Comparison of ENCODE assay signal across 15 cellular contexts in the genomic region with DNA sequence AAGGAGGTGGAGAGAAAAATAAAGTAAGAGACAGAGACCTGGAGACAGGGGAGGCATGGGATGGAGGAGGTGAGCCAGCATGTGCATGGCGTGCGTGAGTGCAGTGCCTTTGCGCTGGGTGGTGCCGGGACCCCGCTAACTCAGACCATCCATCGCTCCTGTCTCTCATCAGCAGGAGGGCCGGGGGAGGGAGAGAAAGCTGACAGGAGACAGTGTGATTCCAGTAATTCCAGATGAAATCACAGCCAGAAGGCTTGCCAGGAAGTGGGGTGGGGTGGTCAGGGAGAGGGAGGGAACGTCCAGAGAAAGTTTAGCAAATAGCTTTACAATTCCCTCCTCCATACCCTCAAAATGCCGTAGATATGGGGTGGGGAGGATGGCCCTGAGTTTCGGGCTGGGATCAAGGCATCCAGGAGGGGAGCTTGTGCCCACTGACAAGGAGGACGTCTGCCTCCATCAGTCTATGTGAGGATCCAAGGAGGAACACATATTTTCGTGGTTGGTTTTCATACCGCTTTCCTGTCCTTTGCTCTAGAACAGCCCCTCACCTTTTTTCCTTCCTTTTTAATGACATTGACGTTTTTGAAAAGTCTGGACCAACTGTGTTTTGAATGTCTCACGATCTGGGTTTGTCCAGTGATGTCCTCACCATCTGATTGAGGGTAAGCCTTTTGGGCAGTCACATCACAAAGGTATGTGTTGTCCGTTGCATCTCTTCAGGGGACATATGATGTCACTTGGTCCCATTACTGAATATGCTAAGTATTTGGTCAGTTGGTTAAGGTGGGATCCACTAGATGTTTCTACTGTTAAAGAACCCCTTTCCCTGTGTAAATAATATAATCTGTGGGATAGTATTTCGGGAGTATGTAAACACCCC.
DNase-seq lines count a peak whose midpoint lies in the region; ATAC-seq and TF ChIP-seq lines count a peak whose summit lies in the region.
"Had no signal": no experiment of that assay in that cellular context is flagged by ENCODE, and none has a peak within 500 bp of the region (broad histone marks: within the 10 kb centered on the region; RNA-seq: fewer than 3 reads in every experiment).

No MANE protein-coding gene starts in this region.

- peak overlapping the region; percentile 70 for H2BK12ac ChIP-seq in trophoblast cell (ENCODE audit: low read length)

- no peak overlapping the region for H3K18ac ChIP-seq in trophoblast cell (ENCODE audit: low read length)

- H3K9me3 ChIP-seq in BE2C (no peaks in the 10 kb centered on the region; the same call in 1 of the 2 replicates), adipocyte (ENCODE audit: control insufficient read depth, low read length) (peaks cover 36% of the 10 kb centered on the region), heart right ventricle (peaks cover 0 to 23% (median 3%) of the 10 kb centered on the region in 11 donors), trophoblast cell (ENCODE audit: insufficient read depth, low read depth, low read length) (no peaks in the 10 kb centered on the region)

- H3K4me3 ChIP-seq in BE2C (ENCODE audit: low read depth, low read length) (peak overlapping the region; percentile 9; the same call in 1 of the 2 replicates), adipocyte (ENCODE audit: low read length) (peak overlapping the region; percentile 14), heart right ventricle (no peak overlapping the region), trophoblast cell (ENCODE audit: low read depth, low read length) (no peak overlapping the region)
- H3K4me3 ChIP-seq: K562 had no signal

- 28 to 31% methylated on average over 17 of the region's 17 CpGs for WGBS in heart right ventricle, 2 donors
- WGBS in trophoblast cell (ENCODE audit: extremely low coverage, insufficient coverage, insufficient read length) = no CpG with 5 or more reads among the region's 17 CpGs

- no peak overlapping the region for H3K4me3 Mint-ChIP-seq in activated T-cell treated with anti-CD3 and anti-CD28 coated beads, Interleukin-2, amount 50 U/mL, for 4 hours
- H3K4me3 Mint-ChIP-seq: brain; natural killer cell treated with Interleukin-12 subunit alpha and Interleukin-12 subunit beta and Interleukin-15 and Interleukin-18, amount 100 ng/mL, for 72 hours had no signal

- no peak overlapping the region for H2BK120ac ChIP-seq in trophoblast cell (ENCODE audit: insufficient read depth, low read length, poor library complexity)

- no peaks in the 10 kb centered on the region for H3K4me1 Mint-ChIP-seq in activated T-cell treated with anti-CD3 and anti-CD28 coated beads, Interleukin-2, amount 50 U/mL, for 4 hours (ENCODE audit: low read depth)
- H3K4me1 Mint-ChIP-seq: brain had no signal

- H3K14ac ChIP-seq in trophoblast cell (ENCODE audit: low read length) = no peak overlapping the region

- no peak for TF ChIP-seq CTCF in BE2C (IDR thresholded peaks at IDR 0.05; ENCODE audit: low read depth, low read length)
- TF ChIP-seq CTCF in heart right ventricle (IDR thresholded peaks at IDR 0.05) = no peak
- TF ChIP-seq CTCF in GM13976 (IDR thresholded peaks at IDR 0.05; ENCODE audit: borderline replicate concordance, control extremely low read depth, extremely low read depth, insufficient read depth, missing control alignments) = no peak

- no peaks in the 10 kb centered on the region for H3K27me3 ChIP-seq in BE2C
- no peaks in the 10 kb centered on the region for H3K27me3 ChIP-seq in adipocyte (replicated peaks; ENCODE audit: control insufficient read depth, insufficient read depth, low read length)
- H3K27me3 ChIP-seq in heart right ventricle = peaks cover 0 to 33% (median 3%) of the 10 kb centered on the region in 7 donors
- no peaks in the 10 kb centered on the region for H3K27me3 ChIP-seq in trophoblast cell (ENCODE audit: insufficient read depth, low read length)

- peak overlapping the region; percentile 4 for H2BK5ac ChIP-seq in trophoblast cell (ENCODE audit: low read depth, low read length, poor library complexity)

- no peak overlapping the region for H3K23ac ChIP-seq in trophoblast cell (ENCODE audit: low read length)

- no peak overlapping the region for H2AFZ ChIP-seq in trophoblast cell (ENCODE audit: insufficient read depth, low read length, poor library complexity)

- no peak overlapping the region for H3K4ac ChIP-seq in trophoblast cell (ENCODE audit: low read depth, low read length)

- no peaks in the 10 kb centered on the region for H3K36me3 Mint-ChIP-seq in activated T-cell treated with anti-CD3 and anti-CD28 coated beads, Interleukin-2, amount 50 U/mL, for 4 hours (ENCODE audit: insufficient read depth)
- H3K36me3 Mint-ChIP-seq: brain; natural killer cell treated with Interleukin-12 subunit alpha and Interleukin-12 subunit beta and Interleukin-15 and Interleukin-18, amount 100 ng/mL, for 72 hours had no signal

- TF ChIP-seq POLR2A in erythroblast (IDR thresholded peaks at IDR 0.05; ENCODE audit: low read length) = no peak

- H3K4me2 ChIP-seq in trophoblast cell (ENCODE audit: low read length) = peak overlapping the region; percentile 14

- no peaks in the 10 kb centered on the region for H3K36me3 ChIP-seq in BE2C
- no peaks in the 10 kb centered on the region for H3K36me3 ChIP-seq in adipocyte (ENCODE audit: control insufficient read depth, insufficient read depth, low read length, severe bottlenecking)
- H3K36me3 ChIP-seq in heart right ventricle = no peaks in the 10 kb centered on the region
- H3K36me3 ChIP-seq in trophoblast cell (ENCODE audit: control insufficient read depth in 1 of 2, insufficient read depth in 2 of 2, low read length in 2 of 2) = no peaks in the 10 kb centered on the region

- H2AK5ac ChIP-seq in trophoblast cell (ENCODE audit: low read length) = no peak overlapping the region

- H3K27ac ChIP-seq in heart right ventricle (peak overlapping the region in 6 of 10 donors; percentile 16 to 67 (median 50)), trophoblast cell (ENCODE audit: low read depth, low read length) (peak overlapping the region; percentile 59)
- H3K27ac ChIP-seq: VCaP had no signal

- DNase-seq in BE2C (peak; percentile 25), adipocyte (ENCODE audit: low read depth) (peak; percentile 39), heart right ventricle (peak in 1 of 2 donors; percentile 48), trophoblast cell (no peak), erythroblast (lab: John Stamatoyannopoulos, UW) (no peak), NCI-H524 (lab: John Stamatoyannopoulos, UW) (no peak), GM13976 (ENCODE audit: low spot score) (no peak)
- DNase-seq in activated T-cell treated with anti-CD3 and anti-CD28 coated beads, Interleukin-2, amount 50 U/mL, for 4 hours = no peak
- DNase-seq: C1 segment of cervical spinal cord; NCI-H1436; stimulated activated CD4-positive, alpha-beta T cell treated with anti-CD3 and anti-CD28 coated beads, Interleukin-12 subunit alpha, Interleukin-12 subunit beta, amount 100 ng/mL, for 4 hours had no signal

- intact Hi-C loops in heart right ventricle (cut with DNase I) = no loop called here

- H3K79me2 ChIP-seq in trophoblast cell (ENCODE audit: control insufficient read depth, insufficient read depth, low read length, poor library complexity) = no peaks in the 10 kb centered on the region

- no peaks in the 10 kb centered on the region for H3K4me1 ChIP-seq in BE2C
- peaks cover 22% of the 10 kb centered on the region for H3K4me1 ChIP-seq in adipocyte (ENCODE audit: control insufficient read depth, insufficient read depth, low read length)
- H3K4me1 ChIP-seq in heart right ventricle = peaks cover 0 to 8% (median 0%) of the 10 kb centered on the region in 9 donors
- H3K4me1 ChIP-seq in trophoblast cell (ENCODE audit: control insufficient read depth in 1 of 2, insufficient read depth in 2 of 2, low read length in 2 of 2) = peaks cover 13 to 19% of the 10 kb centered on the region in 2 experiments

- H3K9ac ChIP-seq in adipocyte (ENCODE audit: low read length) (peak overlapping the region; percentile 30), trophoblast cell (ENCODE audit: low read length) (no peak overlapping the region)

- H3K27me3 Mint-ChIP-seq in activated T-cell treated with anti-CD3 and anti-CD28 coated beads, Interleukin-2, amount 50 U/mL, for 4 hours (ENCODE audit: low read depth) = peaks cover 6% of the 10 kb centered on the region

- in situ Hi-C loops in GM13976 (cut with MboI; ENCODE audit: low sequenced_read_pairs, unreplicated experiment) = no loop called here

- H4K91ac ChIP-seq in trophoblast cell (ENCODE audit: low read depth, low read length) = peak overlapping the region; percentile 12

- H4K12ac ChIP-seq in trophoblast cell (ENCODE audit: low read depth, low read length) = no peak overlapping the region

- no peak overlapping the region for H4K8ac ChIP-seq in trophoblast cell (ENCODE audit: low read depth, low read length)

- H3K9me3 Mint-ChIP-seq in activated T-cell treated with anti-CD3 and anti-CD28 coated beads, Interleukin-2, amount 50 U/mL, for 4 hours = no peaks in the 10 kb centered on the region
- H3K9me3 Mint-ChIP-seq: natural killer cell treated with Interleukin-12 subunit alpha and Interleukin-12 subunit beta and Interleukin-15 and Interleukin-18, amount 100 ng/mL, for 72 hours had no signal

- peak in 7 of 8 donors; percentile 28 to 85 (median 68) for ATAC-seq in heart right ventricle
- no peak for ATAC-seq in activated T-cell treated with anti-CD3 and anti-CD28 coated beads, Interleukin-2, amount 50 U/mL, for 4 hours
- ATAC-seq: K562 had no signal

- peaks cover 6% of the 10 kb centered on the region for H3K79me1 ChIP-seq in trophoblast cell (ENCODE audit: low read length)

Comparison
In these comparisons a context has a peak if more than half of its experiments do, and no peak if none do; other contexts are left out.
1. DNase-seq: peak in BE2C (single experiment) and adipocyte (single experiment); none in trophoblast cell (0 of 2), activated T-cell treated with anti-CD3 and anti-CD28 coated beads, Interleukin-2, amount 50 U/mL, for 4 hours (single experiment), erythroblast (0 of 2), NCI-H524 (0 of 2) and GM13976 (single experiment).
2. H3K4me3 ChIP-seq: peak in BE2C (single experiment) and adipocyte (single experiment); none in heart right ventricle (0 of 10) and trophoblast cell (single experiment).
3. ATAC-seq: peak in heart right ventricle (7 of 8); none in activated T-cell treated with anti-CD3 and anti-CD28 coated beads, Interleukin-2, amount 50 U/mL, for 4 hours (0 of 2).